8 cellular contexts compared by ENCODE assay signal in genomic region chr16:89325861-89326471, GRCh38.
A peak's percentile ranks its signal among the peaks of the same experiment; 100 is the strongest.
DNase-seq lines count a peak whose midpoint lies in the region; ATAC-seq and TF ChIP-seq lines count a peak whose summit lies in the region.

No MANE protein-coding gene starts in this region.

- no peaks in the 10 kb centered on the region for H3K9me2 ChIP-seq in PC-9 (ENCODE audit: insufficient read depth)

- peaks cover 30% of the 10 kb centered on the region; the same call in 1 of the 2 replicates for H3K36me3 ChIP-seq in PC-9 (ENCODE audit: low read depth)

- peak overlapping the region; percentile 46 for H3K27ac Mint-ChIP-seq in activated naive CD4-positive, alpha-beta T cell treated with anti-CD3 and anti-CD28 coated beads for 36 hours
- H3K27ac Mint-ChIP-seq in central memory CD8-positive, alpha-beta T cell (ENCODE audit: low read depth): peak overlapping the region; percentile 83

- peaks cover 63% of the 10 kb centered on the region for H4K20me1 ChIP-seq in PC-9 (ENCODE audit: insufficient read depth)

- H3K79me2 ChIP-seq in PC-9 (ENCODE audit: low read depth): peaks cover 92% of the 10 kb centered on the region

- H3K27me3 ChIP-seq in PC-9 (ENCODE audit: insufficient read depth, low read depth): no peaks in the 10 kb centered on the region

- peaks cover 58% of the 10 kb centered on the region for H3F3A ChIP-seq in PC-9 (ENCODE audit: insufficient read depth, low read depth)

- H3K4me3 Mint-ChIP-seq in activated naive CD4-positive, alpha-beta T cell treated with anti-CD3 and anti-CD28 coated beads for 36 hours: no peak overlapping the region
- peak overlapping the region; percentile 36 for H3K4me3 Mint-ChIP-seq in central memory CD8-positive, alpha-beta T cell

- no peaks in the 10 kb centered on the region for H3K27me3 Mint-ChIP-seq in activated naive CD4-positive, alpha-beta T cell treated with anti-CD3 and anti-CD28 coated beads for 36 hours (ENCODE audit: low read depth)
- H3K27me3 Mint-ChIP-seq in central memory CD8-positive, alpha-beta T cell: no peaks in the 10 kb centered on the region

- no peaks in the 10 kb centered on the region for H3K9me3 Mint-ChIP-seq in activated naive CD4-positive, alpha-beta T cell treated with anti-CD3 and anti-CD28 coated beads for 36 hours
- H3K9me3 Mint-ChIP-seq in central memory CD8-positive, alpha-beta T cell: no peaks in the 10 kb centered on the region

- peaks cover 18% of the 10 kb centered on the region for H3K36me3 Mint-ChIP-seq in activated naive CD4-positive, alpha-beta T cell treated with anti-CD3 and anti-CD28 coated beads for 36 hours (ENCODE audit: low read depth)
- H3K36me3 Mint-ChIP-seq in central memory CD8-positive, alpha-beta T cell (ENCODE audit: insufficient read depth): peaks cover 26% of the 10 kb centered on the region

- ATAC-seq in central memory CD8-positive, alpha-beta T cell (replicated peaks; ENCODE audit: extremely low read depth, poor library complexity, severe bottlenecking): no peak
- no peak for ATAC-seq in GM18861 (IDR thresholded peaks at IDR 0.05; ENCODE audit: unreplicated experiment)

- H3K4me1 ChIP-seq in PC-9 (replicated peaks; ENCODE audit: insufficient read depth): peaks cover 95% of the 10 kb centered on the region

- POLR2A ChIA-PET in PC-9 (lab: Charles Lee; ENCODE audit: unreplicated experiment): interaction anchor here (0.6 kb wide), 1 partner anchor 86 kb away, joined by 4 read pairs; no protein-coding TSS in a partner anchor

- peak overlapping the region; percentile 74 for H3K4me2 ChIP-seq in PC-9

- CTCF ChIA-PET in activated naive CD4-positive, alpha-beta T cell treated with anti-CD3 and anti-CD28 coated beads for 36 hours (lab: Charles Lee): no interaction called here
- CTCF ChIA-PET in PC-9 (lab: Charles Lee): no interaction called here

- DNase-seq in activated naive CD4-positive, alpha-beta T cell treated with anti-CD3 and anti-CD28 coated beads for 36 hours: peak; percentile 44
- no peak for DNase-seq in activated naive CD4-positive, alpha-beta T cell treated with Interleukin-2 at 50 U/mL for 16 hours
- DNase-seq in PC-9 (peak; percentile 61 to 64), left kidney (ENCODE audit: low read depth, low spot score) (peak; percentile 63), stromal cell of bone marrow (ENCODE audit: low read depth) (peak; percentile 64), RKO (ENCODE audit: low spot score) (no peak)
- no peak for DNase-seq in central memory CD8-positive, alpha-beta T cell (ENCODE audit: low spot score in 2 of 2)

- H3K9me3 ChIP-seq in PC-9 (ENCODE audit: insufficient read depth, low read depth): no peaks in the 10 kb centered on the region

- BruUV-seq in PC-9 (replicated peaks; lab: Mats Ljungman, UMichigan): no TSS peak

- no peak overlapping the region for H2AFZ ChIP-seq in PC-9

- H3K4me3 ChIP-seq in PC-9: no peak overlapping the region; the same call in 1 of the 2 replicates

- no peak for TF ChIP-seq CTCF in PC-9 (conservative IDR thresholded peaks at IDR 0.05)

- intact Hi-C loops in activated naive CD4-positive, alpha-beta T cell treated with anti-CD3 and anti-CD28 coated beads for 36 hours (cut with micrococcal nuclease): loop anchor here (2.0 kb wide), 2 partner anchors 35 to 179 kb away; no protein-coding TSS in a partner anchor
- intact Hi-C loops in PC-9 (cut with micrococcal nuclease; ENCODE audit: unreplicated experiment): no loop called here

- H3K27ac ChIP-seq in PC-9: peak overlapping the region; percentile 86

- H3K4me1 Mint-ChIP-seq in activated naive CD4-positive, alpha-beta T cell treated with anti-CD3 and anti-CD28 coated beads for 36 hours (ENCODE audit: low read depth): peaks cover 89% of the 10 kb centered on the region
- H3K4me1 Mint-ChIP-seq in central memory CD8-positive, alpha-beta T cell: peaks cover 75% of the 10 kb centered on the region

Comparison
In these comparisons a context has a peak if more than half of its experiments do, and no peak if none do; other contexts are left out.
1. DNase-seq: peak in activated naive CD4-positive, alpha-beta T cell treated with anti-CD3 and anti-CD28 coated beads for 36 hours (single experiment), PC-9 (2 of 2), left kidney (single experiment) and stromal cell of bone marrow (single experiment); none in activated naive CD4-positive, alpha-beta T cell treated with Interleukin-2 at 50 U/mL for 16 hours (single experiment), central memory CD8-positive, alpha-beta T cell (0 of 2) and RKO (single experiment).